Comparison of ENCODE assay signal across 24 cellular contexts in genomic region chr7:41190615-41191014, GRCh38.
DNase-seq lines count a peak whose midpoint lies in the region; ATAC-seq and TF ChIP-seq lines count a peak whose summit lies in the region.
"Had no signal": no experiment of that assay in that cellular context is flagged by ENCODE, and none has a peak within 500 bp of the region (broad histone marks: within the 10 kb centered on the region; RNA-seq: fewer than 3 reads in every experiment).

No MANE protein-coding gene starts in this region.

- TF ChIP-seq CTCF in RWPE2 (IDR thresholded peaks at IDR 0.05; ENCODE audit: poor library complexity, severe bottlenecking) (no peak), ascending aorta (IDR thresholded peaks at IDR 0.05) (no peak)

- H3K4me1 Mint-ChIP-seq in activated CD4-positive, alpha-beta T cell treated with anti-CD3 and anti-CD28 coated beads for 36 hours, result no peaks in the 10 kb centered on the region

- H3K9me3 ChIP-seq in RWPE2 (ENCODE audit: severe bottlenecking), result no peaks in the 10 kb centered on the region
- no peaks in the 10 kb centered on the region for H3K9me3 ChIP-seq in aorta (ENCODE audit: control insufficient read depth, low read length)
- H3K9me3 ChIP-seq in ascending aorta, result no peaks in the 10 kb centered on the region
- H3K9me3 ChIP-seq: BE2C, mucosa of descending colon, right lobe of liver, upper lobe of left lung had no signal

- POLR2A ChIA-PET in activated CD4-positive, alpha-beta T cell treated with anti-CD3 and anti-CD28 coated beads for 36 hours (lab: Charles Lee), result no interaction called here

- DNase-seq in SKM-1 (lab: John Stamatoyannopoulos, UW; ENCODE audit: unreplicated experiment), result peak; percentile 5
- DNase-seq in SKM-1 treated with dmso at 0.1 percent for 144 hours (lab: John Stamatoyannopoulos, UW; ENCODE audit: unreplicated experiment), result no peak
- DNase-seq in RWPE2 (ENCODE audit: low spot score), result no peak
- DNase-seq in kidney tubule cell (ENCODE audit: low spot score), result peak; percentile 8
- no peak for DNase-seq in aorta
- DNase-seq in activated CD4-positive, alpha-beta T cell treated with anti-CD3 and anti-CD28 coated beads for 36 hours, result no peak
- no peak for DNase-seq in ascending aorta (ENCODE audit: low spot score in 2 of 2)
- DNase-seq: activated CD4-positive, alpha-beta T cell treated with anti-CD3 and anti-CD28 coated beads for 1 hour; activated CD8-positive, alpha-beta memory T cell treated with anti-CD3 and anti-CD28 coated beads for 24 hours; activated T-cell treated with anti-CD3 and anti-CD28 coated beads, Interleukin-2, amount 50 U/mL, for 24 hours; BE2C; DND-41; effector memory CD4-positive, alpha-beta T cell; Karpas-422; mucosa of descending colon; NCI-H82; nephron progenitor cell; posterior cingulate gyrus; right lobe of liver; Right ventricle myocardium superior; stimulated activated CD8-positive, alpha-beta memory T cell treated with anti-CD3 and anti-CD28 coated beads, Interleukin-4, amount 100 ng/mL, for 48 hours; upper lobe of left lung had no signal

- no peaks in the 10 kb centered on the region for H3K36me3 ChIP-seq in RWPE2 (ENCODE audit: low read depth)
- no peaks in the 10 kb centered on the region for H3K36me3 ChIP-seq in aorta (ENCODE audit: control insufficient read depth in 1 of 2, insufficient read depth in 2 of 2, low read length in 1 of 2)
- no peaks in the 10 kb centered on the region for H3K36me3 ChIP-seq in ascending aorta
- H3K36me3 ChIP-seq: BE2C, right lobe of liver, upper lobe of left lung had no signal

- intact Hi-C loops in aorta (cut with DNase I) (no loop called here), ascending aorta (cut with DNase I) (no loop called here)
- intact Hi-C loops in activated CD4-positive, alpha-beta T cell treated with anti-CD3 and anti-CD28 coated beads for 36 hours (cut with DNase I, micrococcal nuclease), result no loop called here

- no peak overlapping the region for H3K27ac Mint-ChIP-seq in activated CD4-positive, alpha-beta T cell treated with anti-CD3 and anti-CD28 coated beads for 36 hours
- H3K27ac Mint-ChIP-seq: activated T-cell treated with anti-CD3 and anti-CD28 coated beads, Interleukin-2, amount 50 U/mL, for 24 hours; nephron progenitor cell had no signal

- H3K27me3 Mint-ChIP-seq in activated CD4-positive, alpha-beta T cell treated with anti-CD3 and anti-CD28 coated beads for 36 hours, result no peaks in the 10 kb centered on the region
- H3K27me3 Mint-ChIP-seq: activated T-cell treated with anti-CD3 and anti-CD28 coated beads, Interleukin-2, amount 50 U/mL, for 24 hours had no signal

- H3K4me1 ChIP-seq in RWPE2 (ENCODE audit: insufficient read depth, poor library complexity, severe bottlenecking), result peaks cover 56% of the 10 kb centered on the region
- peaks cover 7 to 10% of the 10 kb centered on the region in 2 donors for H3K4me1 ChIP-seq in aorta (ENCODE audit: control insufficient read depth in 1 of 2, insufficient read depth in 2 of 2, low read length in 2 of 2)
- H3K4me1 ChIP-seq in ascending aorta, result peaks cover 0 to 13% of the 10 kb centered on the region in 2 donors
- H3K4me1 ChIP-seq: BE2C, right lobe of liver, upper lobe of left lung had no signal

- H3K9me3 Mint-ChIP-seq in activated CD4-positive, alpha-beta T cell treated with anti-CD3 and anti-CD28 coated beads for 36 hours (ENCODE audit: low read depth), result peaks cover 2% of the 10 kb centered on the region
- H3K9me3 Mint-ChIP-seq: activated T-cell treated with anti-CD3 and anti-CD28 coated beads, Interleukin-2, amount 50 U/mL, for 24 hours; nephron progenitor cell had no signal

- peak overlapping the region; percentile 98 for H3K27ac ChIP-seq in RWPE2 (ENCODE audit: poor library complexity, severe bottlenecking)
- peak overlapping the region in 1 of 2 donors; percentile 67 for H3K27ac ChIP-seq in aorta (ENCODE audit: low read depth in 1 of 2, low read length in 2 of 2)
- peak overlapping the region in 1 of 2 donors; percentile 67 for H3K27ac ChIP-seq in ascending aorta
- H3K27ac ChIP-seq: right lobe of liver, upper lobe of left lung had no signal

- H3K4me3 ChIP-seq in RWPE2 (ENCODE audit: severe bottlenecking) (no peak overlapping the region), aorta (ENCODE audit: low read length in 2 of 2) (no peak overlapping the region), ascending aorta (no peak overlapping the region)
- H3K4me3 ChIP-seq: GM12878, mucosa of descending colon, right lobe of liver, upper lobe of left lung had no signal

- H3K4me3 Mint-ChIP-seq in activated CD4-positive, alpha-beta T cell treated with anti-CD3 and anti-CD28 coated beads for 36 hours, result no peak overlapping the region
- H3K4me3 Mint-ChIP-seq: activated T-cell treated with anti-CD3 and anti-CD28 coated beads, Interleukin-2, amount 50 U/mL, for 24 hours; nephron progenitor cell had no signal

- no peak for ATAC-seq in RWPE2 (ENCODE audit: low read depth)
- peak; percentile 20 for ATAC-seq in aorta (ENCODE audit: low FRiP score)
- no peak for ATAC-seq in activated CD4-positive, alpha-beta T cell treated with anti-CD3 and anti-CD28 coated beads for 36 hours
- ATAC-seq in HG02759 (IDR thresholded peaks at IDR 0.05; ENCODE audit: unreplicated experiment), result no peak
- ATAC-seq: GM12878, mucosa of descending colon had no signal

- no peaks in the 10 kb centered on the region for H3K36me3 Mint-ChIP-seq in activated CD4-positive, alpha-beta T cell treated with anti-CD3 and anti-CD28 coated beads for 36 hours (ENCODE audit: low read depth)

- CTCF ChIA-PET in activated CD4-positive, alpha-beta T cell treated with anti-CD3 and anti-CD28 coated beads for 36 hours (lab: Charles Lee), result no interaction called here

- H3K27me3 ChIP-seq in RWPE2 (ENCODE audit: insufficient read depth, poor library complexity, severe bottlenecking) (no peaks in the 10 kb centered on the region), aorta (ENCODE audit: control insufficient read depth in 1 of 2, insufficient read depth in 2 of 2, low read length in 1 of 2) (no peaks in the 10 kb centered on the region), ascending aorta (no peaks in the 10 kb centered on the region)
- H3K27me3 ChIP-seq: BE2C, right lobe of liver, upper lobe of left lung had no signal

- WGBS in aorta, 2 donors, result 60 to 64% methylated on average over 2 of the region's 2 CpGs

Comparison
In these comparisons a context has a peak if more than half of its experiments do, and no peak if none do; other contexts are left out.
1. DNase-seq: peak in SKM-1 (single experiment) and kidney tubule cell (single experiment); none in SKM-1 treated with dmso at 0.1 percent for 144 hours (single experiment), RWPE2 (single experiment), aorta (0 of 2), activated CD4-positive, alpha-beta T cell treated with anti-CD3 and anti-CD28 coated beads for 36 hours (single experiment) and ascending aorta (0 of 2).